ENCODE assay signal across 16 cellular contexts in the genomic region with DNA sequence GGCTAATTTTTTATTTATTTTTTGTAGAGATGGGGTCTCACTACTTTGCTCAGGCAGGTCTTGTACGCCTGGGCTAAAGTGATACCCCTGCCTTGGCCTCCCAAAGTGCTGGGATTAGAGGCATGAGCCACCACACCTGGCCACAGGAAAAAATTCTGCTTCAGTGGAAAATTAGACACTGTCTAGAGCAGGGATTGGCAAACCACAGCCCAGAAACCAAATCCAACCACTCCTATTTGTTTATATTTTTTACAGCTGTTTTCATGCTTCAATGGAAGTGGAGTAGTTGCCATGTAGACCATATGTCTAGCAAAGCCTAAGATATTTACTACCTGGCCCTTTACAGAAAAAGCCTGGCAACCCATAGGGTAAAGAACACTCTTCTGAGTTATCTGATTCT.
"Had no signal": no experiment of that assay in that cellular context is flagged by ENCODE, and none has a peak within 500 bp of the region (broad histone marks: within the 10 kb centered on the region; RNA-seq: fewer than 3 reads in every experiment).

No MANE protein-coding gene starts in this region.

- H3K4me3 ChIP-seq: cardiac muscle cell, gastroesophageal sphincter, left lung, neural progenitor cell, transverse colon, vagina had no signal

- H3K27ac ChIP-seq: cardiac muscle cell, gastroesophageal sphincter, left lung, neural progenitor cell, transverse colon, vagina had no signal

- H3K4me1 ChIP-seq: gastroesophageal sphincter, left lung, neural progenitor cell, transverse colon, vagina had no signal

- H3K36me3 ChIP-seq: cardiac muscle cell, gastroesophageal sphincter, left lung, neural progenitor cell, transverse colon, vagina had no signal

- H3K27me3 ChIP-seq: cardiac muscle cell, left lung, neural progenitor cell, vagina had no signal

- DNase-seq: activated B cell treated with CpG ODN at 0.5 μM for 24 hours; activated CD4-positive, alpha-beta T cell treated with anti-CD3 and anti-CD28 coated beads for 48 hours; activated CD8-positive, alpha-beta T cell treated with anti-CD3 and anti-CD28 coated beads for 36 hours; activated effector memory CD4-positive, alpha-beta T cell treated with anti-CD3 and anti-CD28 coated beads, Interleukin-2, amount 50 U/mL, for 16 hours; activated T-cell treated with anti-CD3 and anti-CD28 coated beads, Interleukin-2, amount 50 U/mL, for 4 hours; islet precursor cell; left lung; mammary epithelial cell; naive B cell; stimulated activated naive CD8-positive, alpha-beta T cell treated with anti-CD3 and anti-CD28 coated beads, Interleukin-15, Interleukin-2, amounts not matched to agents 100 U/mL and 50 U/mL, for 24 hours; transverse colon had no signal

- H3K9me3 ChIP-seq: left lung, transverse colon, vagina had no signal

- ATAC-seq: activated CD8-positive, alpha-beta T cell treated with anti-CD3 and anti-CD28 coated beads for 36 hours; activated T-cell treated with anti-CD3 and anti-CD28 coated beads, Interleukin-2, amount 50 U/mL, for 4 hours; gastroesophageal sphincter; left lung; sciatic nerve; stimulated activated naive CD8-positive, alpha-beta T cell treated with anti-CD3 and anti-CD28 coated beads, Interleukin-15, Interleukin-2, amounts not matched to agents 100 U/mL and 50 U/mL, for 24 hours had no signal
